9 cellular contexts compared by ENCODE assay signal in genomic region chr4:146456681-146457080, GRCh38.
"Had no signal": no experiment of that assay in that cellular context is flagged by ENCODE, and none has a peak within 500 bp of the region (broad histone marks: within the 10 kb centered on the region; RNA-seq: fewer than 3 reads in every experiment).

No MANE protein-coding gene starts in this region.

- H3K36me3 ChIP-seq: HAP-1 had no signal

- H3K4me3 Mint-ChIP-seq: HFFc6 had no signal

- H3K4me1 ChIP-seq: HAP-1 had no signal

- H3K27me3 Mint-ChIP-seq: IgD-negative memory B cell had no signal

- H3K9me3 ChIP-seq: HAP-1 had no signal

- ATAC-seq: HCT116, HepG2 had no signal

- DNase-seq: GOT3, H7, HFFc6, KBM-7 had no signal

- H3K27ac Mint-ChIP-seq: HFFc6 had no signal

- H3K27ac ChIP-seq: HL-60 had no signal

- H3K4me3 ChIP-seq: HAP-1 had no signal
